In the genomic region with DNA sequence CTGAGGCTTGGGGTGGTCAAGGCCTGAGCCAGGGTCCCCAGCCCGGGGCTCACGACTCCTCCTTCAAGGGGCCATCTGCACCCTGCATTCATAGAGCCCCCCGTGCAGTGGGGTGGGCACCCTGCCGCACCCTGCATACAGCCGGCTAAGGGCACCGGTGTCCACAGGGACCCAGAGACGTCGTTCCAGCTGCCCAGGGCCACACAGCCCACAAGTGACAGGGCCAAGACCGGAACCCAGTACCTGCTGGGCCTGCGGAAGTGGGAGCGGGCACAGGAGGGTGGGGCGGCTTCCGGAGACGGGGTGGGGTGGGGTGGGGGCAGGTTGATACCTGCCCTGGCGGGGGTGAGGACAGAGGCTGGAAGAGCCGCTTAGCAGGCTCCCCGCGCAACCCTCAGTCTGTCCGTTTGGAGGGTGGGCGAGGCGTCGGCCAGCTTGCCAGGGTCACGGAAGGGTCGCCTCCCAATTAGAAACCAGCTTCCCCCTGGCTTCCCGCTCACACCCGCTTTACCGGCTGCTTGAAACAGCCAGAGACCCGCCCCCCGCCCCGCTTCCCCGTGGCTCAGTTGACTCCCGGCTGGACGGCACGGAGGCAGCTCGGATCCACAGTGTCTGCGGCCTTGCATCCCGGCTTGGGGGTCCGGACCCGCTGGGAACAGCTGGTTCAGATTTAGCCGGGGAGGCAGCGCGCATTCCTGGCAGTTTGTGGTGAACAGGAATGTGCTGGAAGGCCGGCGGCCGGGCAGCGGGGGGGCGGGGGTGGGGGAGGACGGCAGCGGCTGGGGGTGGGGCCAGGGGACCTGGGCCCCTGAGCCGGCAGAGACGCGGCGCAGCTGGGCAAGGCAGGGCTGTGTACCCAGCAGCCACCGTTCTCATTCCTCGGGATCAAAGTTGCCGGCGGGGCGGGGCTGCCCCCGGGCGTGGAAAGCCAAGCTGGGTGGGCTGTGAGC, we compare ENCODE assay signal across 9 cellular contexts. TPM values are rescaled to one million over a fixed set of nuclear protein-coding genes. Genes with fewer than 3 reads are reported as not detected.
DNase-seq lines count a peak whose midpoint lies in the region; ATAC-seq and TF ChIP-seq lines count a peak whose summit lies in the region.
"Had no signal": no experiment of that assay in that cellular context is flagged by ENCODE, and none has a peak within 500 bp of the region (broad histone marks: within the 10 kb centered on the region; RNA-seq: fewer than 3 reads in every experiment).

No MANE protein-coding gene starts in this region.

- ATAC-seq in activated B cell treated with CpG ODN at 0.5 μM for 24 hours (ENCODE audit: low read depth) (peak; percentile 42), HG03135 (IDR thresholded peaks at IDR 0.05; ENCODE audit: unreplicated experiment) (no peak)

- 2% methylated on average over 60 of the region's 60 CpGs for WGBS in ectodermal cell, 2 experiments
- WGBS in suprapubic skin = no CpG with 5 or more reads among the region's 60 CpGs

- H3K4me3 ChIP-seq in Jurkat, Clone E6-1 (ENCODE audit: low read length) = peak overlapping the region; percentile 87
- H3K4me3 ChIP-seq in ectodermal cell (ENCODE audit: insufficient read depth, low read depth, low read length) (peak overlapping the region; percentile 89), suprapubic skin (peak overlapping the region; percentile 85)

- TF ChIP-seq EP300 in suprapubic skin (IDR thresholded peaks at IDR 0.05) = no peak

- peak overlapping the region; percentile 87 for H3K4me3 Mint-ChIP-seq in activated B cell treated with CpG ODN at 0.5 μM for 24 hours

- H3K4me1 ChIP-seq in ectodermal cell (ENCODE audit: control insufficient read depth, insufficient read depth, low read length) = no peaks in the 10 kb centered on the region
- H3K4me1 ChIP-seq in suprapubic skin = peaks cover 49% of the 10 kb centered on the region

- peaks cover 25% of the 10 kb centered on the region for H3K4me1 Mint-ChIP-seq in activated B cell treated with CpG ODN at 0.5 μM for 24 hours

- TF ChIP-seq POLR2A in suprapubic skin (IDR thresholded peaks at IDR 0.05) = no peak

- peak; percentile 78 for DNase-seq in DMS 273 (lab: John Stamatoyannopoulos, UW; ENCODE audit: unreplicated experiment)
- no peak for DNase-seq in DMS 273 treated with DMSO at 0.1 percent for 48 hours (lab: John Stamatoyannopoulos, UW)
- DNase-seq in Jurkat, Clone E6-1 (ENCODE audit: low read depth, low spot score) = no peak
- DNase-seq in activated B cell treated with CpG ODN at 0.5 μM for 24 hours = peak; percentile 50
- peak; percentile 73 to 75 for DNase-seq in lung microvascular endothelial cell (ENCODE audit: low read depth in 2 of 2)
- peak in 1 of 2 donors; percentile 88 for DNase-seq in suprapubic skin (ENCODE audit: low spot score in 2 of 2)

- H3K36me3 Mint-ChIP-seq in activated B cell treated with CpG ODN at 0.5 μM for 24 hours (ENCODE audit: low read depth) = peaks cover 36% of the 10 kb centered on the region

- H3K27ac ChIP-seq in ectodermal cell (ENCODE audit: insufficient read depth, low read depth, low read length, poor library complexity, severe bottlenecking) (peak overlapping the region; percentile 87), suprapubic skin (peak overlapping the region; percentile 93)
- H3K27ac ChIP-seq: 22Rv1 had no signal

- CTCF ChIA-PET in activated B cell treated with CpG ODN at 0.5 μM for 24 hours (lab: Charles Lee) = interaction anchor here (1.5 to 3.6 kb wide), 3 partner anchors 11 to 39 kb away, joined by 6 to 15 read pairs (median 13); partner anchors contain the start of genes ABCA7 and ARHGAP45

- peaks cover 18% of the 10 kb centered on the region for H3K36me3 ChIP-seq in ectodermal cell (ENCODE audit: control insufficient read depth, insufficient read depth, low read length)
- H3K36me3 ChIP-seq in suprapubic skin = peaks cover 24% of the 10 kb centered on the region

- TF ChIP-seq CTCF in activated B cell treated with CpG ODN at 0.5 μM for 24 hours (IDR thresholded peaks at IDR 0.05) (no peak), suprapubic skin (IDR thresholded peaks at IDR 0.05) (no peak)

- H3K27me3 ChIP-seq in ectodermal cell (ENCODE audit: control insufficient read depth, insufficient read depth, low read length, poor library complexity, severe bottlenecking) (no peaks in the 10 kb centered on the region), suprapubic skin (no peaks in the 10 kb centered on the region)

- no peaks in the 10 kb centered on the region for H3K9me3 Mint-ChIP-seq in activated B cell treated with CpG ODN at 0.5 μM for 24 hours

- peak overlapping the region; percentile 69 for H3K27ac Mint-ChIP-seq in activated B cell treated with CpG ODN at 0.5 μM for 24 hours

- no peaks in the 10 kb centered on the region for H3K27me3 Mint-ChIP-seq in activated B cell treated with CpG ODN at 0.5 μM for 24 hours

- POLR2A ChIA-PET in activated B cell treated with CpG ODN at 0.5 μM for 24 hours (lab: Charles Lee) = interaction anchor here (0.6 to 13.8 kb wide), 21 partner anchors 8 to 624 kb away, joined by 3 to 365 read pairs (median 4); partner anchors contain the start of genes ABCA7, ARHGAP45, CIRBP and POLR2E

- intact Hi-C loops in activated B cell treated with CpG ODN at 0.5 μM for 24 hours (cut with micrococcal nuclease) = loop anchor here (1.0 kb wide), 1 partner anchor 75 kb away; the partner anchor contains the start of gene GPX4

- H3K9me3 ChIP-seq in ectodermal cell (ENCODE audit: control insufficient read depth, low read length) (no peaks in the 10 kb centered on the region), suprapubic skin (no peaks in the 10 kb centered on the region)

RNA-seq across cellular contexts. Expression of gene CNN2, which starts 1.8 kb away (rescaled TPM):
- polyA plus RNA-seq in Jurkat, Clone E6-1 (2012; ENCODE audit: insufficient read depth, insufficient read length) = 130 TPM
- total RNA-seq in activated B cell treated with CpG ODN at 0.5 μM for 24 hours (352 and 371 TPM in 2 replicates), lung microvascular endothelial cell (59.1 and 83.9 TPM in 2 replicates), suprapubic skin (10 to 100 TPM; 44.0 to 75.1 (median 68.4) TPM)
- polyA plus RNA-seq in ectodermal cell (2013, experiment 1 of 4) = 334 TPM
- 367 TPM for polyA plus RNA-seq in ectodermal cell (2013, experiment 2 of 4)
- polyA plus RNA-seq in ectodermal cell (2013, experiment 3 of 4) = 206 TPM
- polyA plus RNA-seq in ectodermal cell (2013, experiment 4 of 4) = 231 TPM

RNA-seq across cellular contexts. Expression of gene RNU6-2, which starts 6.9 kb away (rescaled TPM):
- polyA plus RNA-seq in Jurkat, Clone E6-1 (2012; ENCODE audit: insufficient read depth, insufficient read length) = not detected
- not detected in 2 replicates for total RNA-seq in activated B cell treated with CpG ODN at 0.5 μM for 24 hours
- polyA plus RNA-seq in ectodermal cell (2013, experiment 1 of 4) = 5,588 TPM
- polyA plus RNA-seq in ectodermal cell (2013, experiment 2 of 4) = 5,705 TPM
- polyA plus RNA-seq in ectodermal cell (2013, experiment 3 of 4) = under 0.01 TPM
- polyA plus RNA-seq in ectodermal cell (2013, experiment 4 of 4) = under 0.01 TPM
- not detected in 2 replicates for total RNA-seq in lung microvascular endothelial cell
- total RNA-seq in suprapubic skin = not detected

RNA-seq across cellular contexts. Expression of gene TMEM259, which starts 7.3 kb away (rescaled TPM):
- polyA plus RNA-seq in Jurkat, Clone E6-1 (2012; ENCODE audit: insufficient read depth, insufficient read length) = 131 TPM
- 223 and 257 TPM in 2 replicates for total RNA-seq in activated B cell treated with CpG ODN at 0.5 μM for 24 hours
- 143 TPM for polyA plus RNA-seq in ectodermal cell (2013, experiment 1 of 4)
- 130 TPM for polyA plus RNA-seq in ectodermal cell (2013, experiment 2 of 4)
- 119 TPM for polyA plus RNA-seq in ectodermal cell (2013, experiment 3 of 4)
- polyA plus RNA-seq in ectodermal cell (2013, experiment 4 of 4) = 131 TPM
- total RNA-seq in lung microvascular endothelial cell = 29.4 and 43.8 TPM in 2 replicates
- 100 to 1,000 TPM; 165 to 349 (median 243) TPM for total RNA-seq in suprapubic skin

RNA-seq across cellular contexts. Expression of gene ABCA7, which starts 11.7 kb away (rescaled TPM):
- polyA plus RNA-seq in Jurkat, Clone E6-1 (2012; ENCODE audit: insufficient read depth, insufficient read length) = 34.4 TPM
- 164 and 188 TPM in 2 replicates for total RNA-seq in activated B cell treated with CpG ODN at 0.5 μM for 24 hours
- 20.1 TPM for polyA plus RNA-seq in ectodermal cell (2013, experiment 1 of 4)
- polyA plus RNA-seq in ectodermal cell (2013, experiment 2 of 4) = 26.0 TPM
- polyA plus RNA-seq in ectodermal cell (2013, experiment 3 of 4) = 16.4 TPM
- 20.1 TPM for polyA plus RNA-seq in ectodermal cell (2013, experiment 4 of 4)
- 3.1 and 3.4 TPM in 2 replicates for total RNA-seq in lung microvascular endothelial cell
- 10 to 100 TPM; 29.8 to 97.6 (median 47.5) TPM for total RNA-seq in suprapubic skin

RNA-seq across cellular contexts. Expression of gene GRIN3B, which starts 28.0 kb away (rescaled TPM):
- 0.36 TPM for polyA plus RNA-seq in Jurkat, Clone E6-1 (2012; ENCODE audit: insufficient read depth, insufficient read length)
- total RNA-seq in activated B cell treated with CpG ODN at 0.5 μM for 24 hours (0.11 TPM in 1 of 2 replicates, not detected in the other), lung microvascular endothelial cell (under 0.01 and 0.44 TPM in 2 replicates), suprapubic skin (1 to 10 TPM in 1 of 4 donors, under 1 TPM in 1, not detected in 2; 0.13 to 1.1 TPM)
- polyA plus RNA-seq in ectodermal cell (2013, experiment 1 of 4) = 0.70 TPM
- polyA plus RNA-seq in ectodermal cell (2013, experiment 2 of 4) = 0.91 TPM
- 1.2 TPM for polyA plus RNA-seq in ectodermal cell (2013, experiment 3 of 4)
- 1.3 TPM for polyA plus RNA-seq in ectodermal cell (2013, experiment 4 of 4)

Comparison
In these comparisons a context has a peak if more than half of its experiments do, and no peak if none do; other contexts are left out.
1. DNase-seq: peak in DMS 273 (single experiment), activated B cell treated with CpG ODN at 0.5 μM for 24 hours (single experiment) and lung microvascular endothelial cell (2 of 2); none in DMS 273 treated with DMSO at 0.1 percent for 48 hours (single experiment) and Jurkat, Clone E6-1 (single experiment).
2. Peak in every context shown above with its lines, with median percentiles within 50 percentile points of each other: H3K4me3 ChIP-seq.